16 cellular contexts compared by ENCODE assay signal in the genomic region with DNA sequence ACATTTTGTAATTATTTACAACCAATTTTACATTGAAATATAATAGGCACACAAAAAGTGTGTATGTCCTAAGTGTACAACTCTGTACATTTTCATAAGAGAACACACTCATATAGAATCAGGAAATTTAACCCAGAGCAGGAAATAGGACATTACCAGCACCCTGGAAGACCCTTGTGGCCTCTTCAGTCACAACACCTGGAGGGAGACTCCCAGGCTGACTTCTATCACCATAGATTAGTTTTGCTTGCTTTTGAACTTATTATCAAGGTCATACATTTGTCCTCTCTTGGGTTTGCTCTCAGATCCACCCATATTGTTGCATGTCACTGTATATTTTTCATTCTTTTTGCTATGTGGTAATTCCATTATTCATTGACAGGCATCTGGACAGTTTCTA. TPM values are rescaled to one million over a fixed set of nuclear protein-coding genes. Genes with fewer than 3 reads are reported as not detected.
DNase-seq lines count a peak whose midpoint lies in the region; FAIRE-seq and TF ChIP-seq lines count a peak whose summit lies in the region.
"Had no signal": no experiment of that assay in that cellular context is flagged by ENCODE, and none has a peak within 500 bp of the region (broad histone marks: within the 10 kb centered on the region; RNA-seq: fewer than 3 reads in every experiment).

No MANE protein-coding gene starts in this region.

- H3K27me3 ChIP-seq in BLaER1 treated with 17β-estradiol and CSF1 and Interleukin-3, amounts not matched to agents 10 nM and 100 nM: no peaks in the 10 kb centered on the region
- H3K27me3 ChIP-seq in astrocyte (ENCODE audit: insufficient read depth, low read length): no peaks in the 10 kb centered on the region

- H3K36me3 ChIP-seq in BLaER1 treated with 17β-estradiol and CSF1 and Interleukin-3, amounts not matched to agents 10 nM and 100 nM: peaks cover under 1 to 48% (median 11%) of the 10 kb centered on the region in 11 experiments; a peak in 19 of 22 replicates
- peaks cover 0 to 12% of the 10 kb centered on the region in 2 experiments; a peak in 1 of 3 replicates for H3K36me3 ChIP-seq in HEK293 (ENCODE audit: control insufficient read depth in 2 of 2, insufficient read depth in 1 of 2, low read length in 2 of 2)
- H3K36me3 ChIP-seq in astrocyte (ENCODE audit: insufficient read depth, low read length): no peaks in the 10 kb centered on the region

- H2AFZ ChIP-seq in astrocyte (ENCODE audit: low read depth, low read length): no peak overlapping the region

- H4K20me1 ChIP-seq in BLaER1 treated with 17β-estradiol and CSF1 and Interleukin-3, amounts not matched to agents 10 nM and 100 nM: peaks cover 73 to 99% (median 92%) of the 10 kb centered on the region in 11 experiments
- H4K20me1 ChIP-seq in astrocyte (ENCODE audit: insufficient read depth, low read length): peaks cover 84% of the 10 kb centered on the region

- H3K9me3 ChIP-seq in BLaER1 treated with 17β-estradiol and CSF1 and Interleukin-3, amounts not matched to agents 10 nM and 100 nM (replicated peaks in 1 of 11): no peaks in the 10 kb centered on the region
- H3K9me3 ChIP-seq in HEK293 (ENCODE audit: control insufficient read depth, insufficient read depth, low read depth, low read length): no peaks in the 10 kb centered on the region
- H3K9me3 ChIP-seq in astrocyte (ENCODE audit: insufficient read depth, low read depth, low read length): no peaks in the 10 kb centered on the region

- POLR2A ChIA-PET in HEK293 (lab: Yijun Ruan, JAX): interaction anchor here (0.7 kb wide), 1 partner anchor 443 kb away, joined by 6 read pairs; no protein-coding TSS in a partner anchor

- TF ChIP-seq CTCF in HEK293 (tag by site-specific recombination; IDR thresholded peaks at IDR 0.05) (no peak), astrocyte (IDR thresholded peaks at IDR 0.05; ENCODE audit: insufficient read depth, low read depth, low read length) (no peak), osteocyte (IDR thresholded peaks at IDR 0.05) (no peak)

- no peak overlapping the region for H3K27ac ChIP-seq in BLaER1 treated with 17β-estradiol and CSF1 and Interleukin-3, amounts not matched to agents 10 nM and 100 nM
- H3K27ac ChIP-seq in HEK293 (ENCODE audit: extremely low read depth, low read depth, low read length) (no peak overlapping the region), astrocyte (ENCODE audit: low read depth, low read length) (no peak overlapping the region)

- peaks cover 8% of the 10 kb centered on the region for H3K36me3 Mint-ChIP-seq in astrocyte (ENCODE audit: low read depth, unreplicated experiment)
- H3K36me3 Mint-ChIP-seq in osteocyte (ENCODE audit: unreplicated experiment): no peaks in the 10 kb centered on the region
- H3K36me3 Mint-ChIP-seq in T-helper 2 cell treated with Interferon-gamma antibody and Interleukin-4, amounts not matched to agents 5 μg/mL and 100 μg/mL, for 36 hours (ENCODE audit: low read depth): no peaks in the 10 kb centered on the region

- CTCF ChIA-PET in HEK293 (lab: Yijun Ruan, JAX): interaction anchor here (0.6 to 5.6 kb wide), 5 partner anchors 14 to 507 kb away, joined by 3 to 62 read pairs (median 3); a partner anchor contains a TSS

- H3K4me3 Mint-ChIP-seq in astrocyte (ENCODE audit: unreplicated experiment) (peak overlapping the region; percentile 4), osteocyte (ENCODE audit: unreplicated experiment) (no peak overlapping the region)
- no peak overlapping the region for H3K4me3 Mint-ChIP-seq in T-helper 2 cell treated with Interferon-gamma antibody and Interleukin-4, amounts not matched to agents 5 μg/mL and 100 μg/mL, for 36 hours

- DNase-seq in astrocyte (ENCODE audit: low read depth) (no peak), osteocyte (ENCODE audit: extremely low spot score, unreplicated experiment) (no peak), DMS 273 (lab: John Stamatoyannopoulos, UW; ENCODE audit: unreplicated experiment) (no peak), inferior parietal cortex (ENCODE audit: extremely low spot score) (no peak)
- no peak for DNase-seq in T-helper 2 cell treated with Interferon-gamma antibody and Interleukin-4, amounts not matched to agents 5 μg/mL and 100 μg/mL, for 36 hours (ENCODE audit: low spot score)
- no peak for DNase-seq in activated CD4-positive, CD25-positive, alpha-beta regulatory T cell treated with anti-CD3 and anti-CD28 coated beads, Interleukin-2, amount 50 U/mL, for 72 hours
- DNase-seq: C1 segment of cervical spinal cord, KG1, NCI-H1417, NCI-H2029 treated with DMSO at 0.1 percent for 48 hours, NCI-H510A, SHP77 treated with DMSO at 0.1 percent for 48 hours had no signal

- H3K9ac ChIP-seq in BLaER1 treated with 17β-estradiol and CSF1 and Interleukin-3, amounts not matched to agents 10 nM and 100 nM: 0 out of 22 replicates have a peak overlapping the region, but pooled peaks of 2 of the 11 experiments have one; percentile 19 to 26
- H3K9ac ChIP-seq in astrocyte (ENCODE audit: low read length): no peak overlapping the region

- peaks cover 81 to 97% (median 92%) of the 10 kb centered on the region in 10 experiments for H3K4me1 ChIP-seq in BLaER1 treated with 17β-estradiol and CSF1 and Interleukin-3, amounts not matched to agents 10 nM and 100 nM
- H3K4me1 ChIP-seq in HEK293 (ENCODE audit: control insufficient read depth, insufficient read depth, low read length) (no peaks in the 10 kb centered on the region; the same call in 1 of the 2 replicates), astrocyte (ENCODE audit: insufficient read depth, low read length) (peaks cover 42% of the 10 kb centered on the region)

- FAIRE-seq in astrocyte (lab: Jason Lieb, UNC): no peak
- FAIRE-seq: HTR-8/SVneo, RCC 7860 had no signal

- H3K9me3 Mint-ChIP-seq in astrocyte (ENCODE audit: unreplicated experiment) (no peaks in the 10 kb centered on the region), osteocyte (ENCODE audit: unreplicated experiment) (no peaks in the 10 kb centered on the region)
- no peaks in the 10 kb centered on the region for H3K9me3 Mint-ChIP-seq in T-helper 2 cell treated with Interferon-gamma antibody and Interleukin-4, amounts not matched to agents 5 μg/mL and 100 μg/mL, for 36 hours

- no peak overlapping the region for H3K27ac Mint-ChIP-seq in astrocyte (ENCODE audit: unreplicated experiment)
- H3K27ac Mint-ChIP-seq in osteocyte (ENCODE audit: unreplicated experiment): peak overlapping the region; percentile 44
- no peak overlapping the region for H3K27ac Mint-ChIP-seq in T-helper 2 cell treated with Interferon-gamma antibody and Interleukin-4, amounts not matched to agents 5 μg/mL and 100 μg/mL, for 36 hours

- peaks cover 94% of the 10 kb centered on the region for H3K79me2 ChIP-seq in astrocyte (ENCODE audit: insufficient read depth, low read length)

- no peaks in the 10 kb centered on the region for H3K27me3 Mint-ChIP-seq in astrocyte (ENCODE audit: low read depth, unreplicated experiment)
- no peaks in the 10 kb centered on the region for H3K27me3 Mint-ChIP-seq in osteocyte (ENCODE audit: unreplicated experiment)
- H3K27me3 Mint-ChIP-seq in T-helper 2 cell treated with Interferon-gamma antibody and Interleukin-4, amounts not matched to agents 5 μg/mL and 100 μg/mL, for 36 hours (ENCODE audit: low read depth): peaks cover 52% of the 10 kb centered on the region

- H3K4me1 Mint-ChIP-seq in astrocyte (ENCODE audit: low read depth, unreplicated experiment) (peaks cover 41% of the 10 kb centered on the region), osteocyte (ENCODE audit: unreplicated experiment) (peaks cover 55% of the 10 kb centered on the region)
- peaks cover 31% of the 10 kb centered on the region for H3K4me1 Mint-ChIP-seq in T-helper 2 cell treated with Interferon-gamma antibody and Interleukin-4, amounts not matched to agents 5 μg/mL and 100 μg/mL, for 36 hours (ENCODE audit: low read depth)

- no peak overlapping the region for H3K4me3 ChIP-seq in BLaER1 treated with 17β-estradiol and CSF1 and Interleukin-3, amounts not matched to agents 10 nM and 100 nM
- H3K4me3 ChIP-seq in HEK293 (ENCODE audit: low read depth, low read length) (no peak overlapping the region), astrocyte (ENCODE audit: insufficient read depth, low read depth, low read length) (no peak overlapping the region)

- peak overlapping the region in 10 of 11 experiments; percentile 8 to 100 (median 98); a peak in 19 of 22 replicates for H3K4me2 ChIP-seq in BLaER1 treated with 17β-estradiol and CSF1 and Interleukin-3, amounts not matched to agents 10 nM and 100 nM
- H3K4me2 ChIP-seq in astrocyte (ENCODE audit: low read length): no peak overlapping the region

TF ChIP-seq in HEK293, 187 proteins besides CTCF, POLR2A, EP300 and RAD21:
- TF ChIP-seq ZNF121 (tag by site-specific recombination; IDR thresholded peaks at IDR 0.05): no peak
- TF ChIP-seq, protein P1, sequence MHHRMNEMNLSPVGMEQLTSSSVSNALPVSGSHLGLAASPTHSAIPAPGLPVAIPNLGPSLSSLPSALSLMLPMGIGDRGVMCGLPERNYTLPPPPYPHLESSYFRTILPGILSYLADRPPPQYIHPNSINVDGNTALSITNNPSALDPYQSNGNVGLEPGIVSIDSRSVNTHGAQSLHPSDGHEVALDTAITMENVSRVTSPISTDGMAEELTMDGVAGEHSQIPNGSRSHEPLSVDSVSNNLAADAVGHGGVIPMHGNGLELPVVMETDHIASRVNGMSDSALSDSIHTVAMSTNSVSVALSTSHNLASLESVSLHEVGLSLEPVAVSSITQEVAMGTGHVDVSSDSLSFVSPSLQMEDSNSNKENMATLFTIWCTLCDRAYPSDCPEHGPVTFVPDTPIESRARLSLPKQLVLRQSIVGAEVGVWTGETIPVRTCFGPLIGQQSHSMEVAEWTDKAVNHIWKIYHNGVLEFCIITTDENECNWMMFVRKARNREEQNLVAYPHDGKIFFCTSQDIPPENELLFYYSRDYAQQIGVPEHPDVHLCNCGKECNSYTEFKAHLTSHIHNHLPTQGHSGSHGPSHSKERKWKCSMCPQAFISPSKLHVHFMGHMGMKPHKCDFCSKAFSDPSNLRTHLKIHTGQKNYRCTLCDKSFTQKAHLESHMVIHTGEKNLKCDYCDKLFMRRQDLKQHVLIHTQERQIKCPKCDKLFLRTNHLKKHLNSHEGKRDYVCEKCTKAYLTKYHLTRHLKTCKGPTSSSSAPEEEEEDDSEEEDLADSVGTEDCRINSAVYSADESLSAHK (tag by site-specific recombination; IDR thresholded peaks at IDR 0.05): 0 out of 2 replicates have a peak, but pooled peaks have one; percentile 27
- TF ChIP-seq ZNF837 (tag by site-specific recombination; IDR thresholded peaks at IDR 0.05): no peak

RNA-seq across cellular contexts. Expression of a gene that starts 5.8 kb away (rescaled TPM):
- total RNA-seq in astrocyte (94.5 and 116 TPM in 2 replicates), osteocyte (75.0 and 77.0 TPM in 2 replicates)

RNA-seq across cellular contexts. Expression of a gene that starts 27.9 kb away (rescaled TPM):
- total RNA-seq in astrocyte (25.5 and 26.8 TPM in 2 replicates), osteocyte (43.2 and 47.4 TPM in 2 replicates)

RNA-seq across cellular contexts. Expression of a gene that starts 51.1 kb away (rescaled TPM):
- total RNA-seq in astrocyte (not detected in 2 replicates), osteocyte (not detected in 2 replicates)

RNA-seq across cellular contexts. Expression of a gene that starts 53.5 kb away (rescaled TPM):
- total RNA-seq in astrocyte (114 TPM in 2 replicates), osteocyte (112 and 116 TPM in 2 replicates)
